Comparison of ENCODE assay signal across 1 cellular context in the genomic region with DNA sequence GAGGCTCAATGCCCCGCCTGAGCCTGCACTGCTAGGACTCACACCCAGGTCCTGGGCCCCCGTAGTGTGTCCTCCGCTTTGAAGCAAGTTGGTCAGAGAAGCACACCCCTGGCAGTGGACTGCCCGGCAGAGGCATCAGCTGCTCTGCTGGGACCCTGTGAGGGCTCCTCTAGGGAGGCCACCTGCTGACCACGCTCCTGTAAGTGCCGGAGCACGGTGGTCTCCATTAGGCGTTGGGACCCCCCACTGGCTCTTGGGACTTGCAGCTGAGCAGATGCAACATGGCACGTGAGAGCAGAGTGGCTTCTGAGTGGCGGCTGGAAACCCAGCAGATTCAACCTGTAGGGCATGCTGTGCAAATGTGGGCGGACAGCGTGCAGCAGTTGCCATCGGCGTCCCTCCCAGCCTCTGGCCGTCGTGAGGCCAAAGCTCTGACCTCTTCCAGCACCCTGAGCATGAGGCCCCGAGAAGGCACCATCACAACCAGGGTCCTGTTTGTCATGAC.
TF ChIP-seq lines count a peak whose summit lies in the region.

No MANE protein-coding gene starts in this region.

TF ChIP-seq in H1, 55 proteins besides CTCF, POLR2A, EP300 and RAD21:
- TF ChIP-seq RXRA (IDR thresholded peaks at IDR 0.05; ENCODE audit: insufficient read depth, low read depth, low read length) (no peak), BCL11A (IDR thresholded peaks at IDR 0.05; ENCODE audit: low read depth in 2 of 2, low read length in 2 of 2) (no peak), CBX8 (IDR thresholded peaks at IDR 0.05; ENCODE audit: borderline replicate concordance, low read depth, low read length) (no peak), HDAC6 (IDR thresholded peaks at IDR 0.05; ENCODE audit: low read depth, low read length) (no peak), TBP (IDR thresholded peaks at IDR 0.05; ENCODE audit: low read depth, low read length) (no peak), NANOG (IDR thresholded peaks at IDR 0.05; ENCODE audit: insufficient read depth, low read depth, low read length, poor library complexity, severe bottlenecking) (no peak), RFX5 (IDR thresholded peaks at IDR 0.05; ENCODE audit: borderline replicate concordance, low read depth, low read length) (no peak), POU5F1 (IDR thresholded peaks at IDR 0.05; ENCODE audit: low read depth, low read length) (no peak), EGR1 (IDR thresholded peaks at IDR 0.05; ENCODE audit: borderline replicate concordance, low read depth, low read length) (no peak), YY1 (IDR thresholded peaks at IDR 0.05; ENCODE audit: low read depth, low read length) (no peak), CHD1 (IDR thresholded peaks at IDR 0.05; ENCODE audit: low read depth, low read length) (no peak), JUND (IDR thresholded peaks at IDR 0.05; ENCODE audit: low read length) (no peak), SP1 (IDR thresholded peaks at IDR 0.05; ENCODE audit: low read depth, low read length) (no peak), GABPA (IDR thresholded peaks at IDR 0.05; ENCODE audit: borderline replicate concordance, insufficient read depth, low read length) (no peak), TEAD4 (IDR thresholded peaks at IDR 0.05; ENCODE audit: low read depth, low read length) (no peak), ZNF274 (IDR thresholded peaks at IDR 0.05; ENCODE audit: borderline replicate concordance, extremely low read depth, low read length) (no peak)
- TF ChIP-seq, protein P1, sequence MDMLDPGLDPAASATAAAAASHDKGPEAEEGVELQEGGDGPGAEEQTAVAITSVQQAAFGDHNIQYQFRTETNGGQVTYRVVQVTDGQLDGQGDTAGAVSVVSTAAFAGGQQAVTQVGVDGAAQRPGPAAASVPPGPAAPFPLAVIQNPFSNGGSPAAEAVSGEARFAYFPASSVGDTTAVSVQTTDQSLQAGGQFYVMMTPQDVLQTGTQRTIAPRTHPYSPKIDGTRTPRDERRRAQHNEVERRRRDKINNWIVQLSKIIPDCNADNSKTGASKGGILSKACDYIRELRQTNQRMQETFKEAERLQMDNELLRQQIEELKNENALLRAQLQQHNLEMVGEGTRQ (IDR thresholded peaks at IDR 0.05; ENCODE audit: low read length): no peak
- TF ChIP-seq, protein P2, sequence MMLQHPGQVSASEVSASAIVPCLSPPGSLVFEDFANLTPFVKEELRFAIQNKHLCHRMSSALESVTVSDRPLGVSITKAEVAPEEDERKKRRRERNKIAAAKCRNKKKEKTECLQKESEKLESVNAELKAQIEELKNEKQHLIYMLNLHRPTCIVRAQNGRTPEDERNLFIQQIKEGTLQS (IDR thresholded peaks at IDR 0.05; ENCODE audit: insufficient read depth, low read depth, low read length): no peak
- TF ChIP-seq, protein P3, sequence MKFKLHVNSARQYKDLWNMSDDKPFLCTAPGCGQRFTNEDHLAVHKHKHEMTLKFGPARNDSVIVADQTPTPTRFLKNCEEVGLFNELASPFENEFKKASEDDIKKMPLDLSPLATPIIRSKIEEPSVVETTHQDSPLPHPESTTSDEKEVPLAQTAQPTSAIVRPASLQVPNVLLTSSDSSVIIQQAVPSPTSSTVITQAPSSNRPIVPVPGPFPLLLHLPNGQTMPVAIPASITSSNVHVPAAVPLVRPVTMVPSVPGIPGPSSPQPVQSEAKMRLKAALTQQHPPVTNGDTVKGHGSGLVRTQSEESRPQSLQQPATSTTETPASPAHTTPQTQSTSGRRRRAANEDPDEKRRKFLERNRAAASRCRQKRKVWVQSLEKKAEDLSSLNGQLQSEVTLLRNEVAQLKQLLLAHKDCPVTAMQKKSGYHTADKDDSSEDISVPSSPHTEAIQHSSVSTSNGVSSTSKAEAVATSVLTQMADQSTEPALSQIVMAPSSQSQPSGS (IDR thresholded peaks at IDR 0.05; ENCODE audit: low read length): no peak
